ENCODE assay signal across 3 cellular contexts in the genomic region with DNA sequence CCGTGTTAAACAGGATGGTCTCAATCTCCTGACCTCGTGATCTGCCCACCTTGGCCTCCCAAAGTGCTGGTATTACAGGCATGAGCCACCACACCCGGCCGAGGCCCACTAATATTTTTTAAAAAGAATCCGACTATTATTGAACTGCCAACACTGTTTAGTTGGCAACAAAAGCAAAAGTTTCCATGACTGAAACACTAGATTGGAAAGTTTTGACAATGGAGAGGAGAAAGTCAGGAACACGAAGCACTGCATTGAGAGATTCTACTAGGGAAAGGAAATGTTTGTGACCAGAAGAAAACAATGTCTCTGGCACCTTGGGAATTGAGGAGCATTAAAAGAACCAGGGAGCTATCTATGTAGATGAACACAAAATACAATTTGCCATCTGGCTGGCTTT. TPM values are rescaled to one million over a fixed set of nuclear protein-coding genes. Genes with fewer than 3 reads are reported as not detected.
"Had no signal": no experiment of that assay in that cellular context is flagged by ENCODE, and none has a peak within 500 bp of the region (broad histone marks: within the 10 kb centered on the region; RNA-seq: fewer than 3 reads in every experiment).

No MANE protein-coding gene starts in this region.

- DNase-seq: GDM1, GF-D8 had no signal

- ATAC-seq: GM12878 had no signal

- H3K4me3 ChIP-seq: GM12878 had no signal

RNA-seq across cellular contexts. Expression of a gene that starts 13.7 kb away (rescaled TPM):
- total RNA-seq: GM12878 had no signal
